8 cellular contexts compared by ENCODE assay signal in genomic region chr4:8391972-8392371, GRCh38. TPM values are rescaled to one million over a fixed set of nuclear protein-coding genes. Genes with fewer than 3 reads are reported as not detected.
DNase-seq lines count a peak whose midpoint lies in the region; ATAC-seq and TF ChIP-seq lines count a peak whose summit lies in the region.

No MANE protein-coding gene starts in this region.

- H3K9me3 Mint-ChIP-seq in type B pancreatic cell = no peaks in the 10 kb centered on the region

- no peaks in the 10 kb centered on the region for H3K36me3 ChIP-seq in mammary epithelial cell (ENCODE audit: insufficient read depth, low read length)

- no peaks in the 10 kb centered on the region for H3K9me3 ChIP-seq in mammary epithelial cell (replicated peaks; ENCODE audit: insufficient read depth, low read length)

- WGBS in mammary epithelial cell (ENCODE audit: low coverage, missing lambda C conversion rate) = 62% methylated on average over 7 of the region's 9 CpGs

- DNase-seq in AG08396 (ENCODE audit: low spot score) (peak; percentile 72), mammary epithelial cell (peak; percentile 33), non-pigmented ciliary epithelial cell (ENCODE audit: low read depth) (peak; percentile 66), ureter (ENCODE audit: low spot score) (no peak), epidermal melanocyte (ENCODE audit: insufficient read length, low spot score) (no peak), type B pancreatic cell (ENCODE audit: extremely low spot score, unreplicated experiment) (no peak)

- H3K79me2 ChIP-seq in mammary epithelial cell (ENCODE audit: insufficient read depth, low read length) = no peaks in the 10 kb centered on the region

- H3K27ac ChIP-seq in mammary epithelial cell (ENCODE audit: insufficient read depth, low read depth, low read length) = no peak overlapping the region

- H3K27me3 ChIP-seq in mammary epithelial cell (ENCODE audit: insufficient read depth, low read length) = no peaks in the 10 kb centered on the region

- H2AFZ ChIP-seq in mammary epithelial cell (ENCODE audit: low read depth, low read length) = no peak overlapping the region

- no TSS peak for BruUV-seq in mammary epithelial cell (replicated peaks; lab: Mats Ljungman, UMichigan)

- peaks cover 19% of the 10 kb centered on the region for H3K36me3 Mint-ChIP-seq in type B pancreatic cell

- H3K4me1 ChIP-seq in mammary epithelial cell (ENCODE audit: insufficient read depth, low read length) = peaks cover 29% of the 10 kb centered on the region

- ATAC-seq in GM19328 (IDR thresholded peaks at IDR 0.05; ENCODE audit: unreplicated experiment) = peak; percentile 67
- ATAC-seq in HG03280 (IDR thresholded peaks at IDR 0.05; ENCODE audit: unreplicated experiment) = peak; percentile 77

- H4K20me1 ChIP-seq in mammary epithelial cell (ENCODE audit: insufficient read depth, low read length) = no peaks in the 10 kb centered on the region

- H3K4me2 ChIP-seq in mammary epithelial cell (ENCODE audit: insufficient read depth, low read depth, low read length) = no peak overlapping the region

- no peak for TF ChIP-seq CTCF in mammary epithelial cell (conservative IDR thresholded peaks at IDR 0.05 in 1 of 2, IDR thresholded peaks at IDR 0.05 in 1 of 2; ENCODE audit: extremely low read depth in 1 of 2, insufficient read depth in 1 of 2, low read depth in 1 of 2, low read length in 2 of 2)
- no peak for TF ChIP-seq CTCF in type B pancreatic cell (conservative IDR thresholded peaks at IDR 0.05)

- dilution Hi-C loops in mammary epithelial cell (cut with HindIII; ENCODE audit: low sequenced_read_pairs) = no loop called here

- H3K4me3 ChIP-seq in mammary epithelial cell (replicated peaks in 1 of 3; ENCODE audit: insufficient read depth in 1 of 3, low read depth in 2 of 3, low read length in 3 of 3) = no peak overlapping the region

- H3K4me3 Mint-ChIP-seq in type B pancreatic cell = no peak overlapping the region

- H3K27me3 Mint-ChIP-seq in type B pancreatic cell = no peaks in the 10 kb centered on the region

- CTCF ChIA-PET in mammary epithelial cell (lab: Charles Lee; ENCODE audit: low non-redundant PET) = no interaction called here

- intact Hi-C loops in mammary epithelial cell (cut with micrococcal nuclease) = no loop called here

- H3K27ac Mint-ChIP-seq in type B pancreatic cell = no peak overlapping the region

- no peak overlapping the region for H3K9ac ChIP-seq in mammary epithelial cell (ENCODE audit: insufficient read depth, low read length)

- H3K4me1 Mint-ChIP-seq in type B pancreatic cell (ENCODE audit: unreplicated experiment) = peaks cover 17% of the 10 kb centered on the region

- in situ Hi-C loops in mammary epithelial cell (cut with MboI; ENCODE audit: low sequenced_read_pairs in 2 of 2) = no loop called here

RNA-seq across cellular contexts. Expression of gene ACOX3, which starts 48.6 kb away (rescaled TPM):
- total RNA-seq in mammary epithelial cell = 10 to 100 TPM; 19.6 to 94.0 TPM
- polyA plus RNA-seq in mammary epithelial cell = 4.4 TPM
- 43.7 TPM for polyA minus RNA-seq in mammary epithelial cell
- total RNA-seq in ureter = 49.5 TPM
- total RNA-seq in type B pancreatic cell (ENCODE audit: low replicate concordance) = 34.0 and 43.8 TPM in 2 replicates

RNA-seq across cellular contexts. Expression of gene TRMT44, which starts 48.6 kb away (rescaled TPM):
- total RNA-seq in mammary epithelial cell = 10 to 100 TPM; 18.5 to 20.3 TPM
- polyA plus RNA-seq in mammary epithelial cell = 6.3 TPM
- 1.9 TPM for polyA minus RNA-seq in mammary epithelial cell
- 29.5 TPM for total RNA-seq in ureter
- total RNA-seq in type B pancreatic cell (ENCODE audit: low replicate concordance) = 32.3 and 33.5 TPM in 2 replicates

Comparison
In these comparisons a context has a peak if more than half of its experiments do, and no peak if none do; other contexts are left out.
1. DNase-seq: peak in AG08396 (single experiment), mammary epithelial cell (single experiment) and non-pigmented ciliary epithelial cell (single experiment); none in ureter (single experiment), epidermal melanocyte (single experiment) and type B pancreatic cell (single experiment).